ENCODE assay signal across 18 cellular contexts in genomic region chr14:23297096-23297495, GRCh38. TPM values are rescaled to one million over a fixed set of nuclear protein-coding genes. Genes with fewer than 3 reads are reported as not detected.
DNase-seq lines count a peak whose midpoint lies in the region; ATAC-seq and TF ChIP-seq lines count a peak whose summit lies in the region.
"Had no signal": no experiment of that assay in that cellular context is flagged by ENCODE, and none has a peak within 500 bp of the region (broad histone marks: within the 10 kb centered on the region; RNA-seq: fewer than 3 reads in every experiment).

No MANE protein-coding gene starts in this region.

- H3K27ac Mint-ChIP-seq in activated CD8-positive, alpha-beta memory T cell treated with anti-CD3 and anti-CD28 coated beads, Interleukin-2, amount 10 ng/mL, durations not matched to agents 7 days and 5 days: no peak overlapping the region
- H3K27ac Mint-ChIP-seq in glutamatergic neuron (ENCODE audit: unreplicated experiment): no peak overlapping the region

- H3K27ac ChIP-seq in BLaER1: no peak overlapping the region
- H3K27ac ChIP-seq in substantia nigra (ENCODE audit: low read depth, low read length, poor library complexity, severe bottlenecking): peak overlapping the region; percentile 35
- H3K27ac ChIP-seq: KMS-11 had no signal

- peaks cover 33% of the 10 kb centered on the region for H3K4me1 ChIP-seq in BLaER1
- H3K4me1 ChIP-seq: BE2C had no signal

- H3K9me3 ChIP-seq in BLaER1: no peaks in the 10 kb centered on the region
- H3K9me3 ChIP-seq: BE2C had no signal

- H3K4me3 Mint-ChIP-seq in activated CD8-positive, alpha-beta memory T cell treated with anti-CD3 and anti-CD28 coated beads, Interleukin-2, amount 10 ng/mL, durations not matched to agents 7 days and 5 days: no peak overlapping the region
- H3K4me3 Mint-ChIP-seq in glutamatergic neuron (ENCODE audit: unreplicated experiment): peak overlapping the region; percentile 44

- H4K20me1 ChIP-seq in BLaER1: no peaks in the 10 kb centered on the region

- CTCF ChIA-PET in activated CD8-positive, alpha-beta memory T cell treated with anti-CD3 and anti-CD28 coated beads, Interleukin-2, amount 10 ng/mL, durations not matched to agents 7 days and 5 days (lab: Charles Lee): interaction anchor here (0.6 to 9.6 kb wide), 7 partner anchors 9 to 408 kb away, joined by 3 to 51 read pairs (median 5); partner anchors contain the start of gene HOMEZ

- H3K4me3 ChIP-seq in BLaER1: no peak overlapping the region

- no peak overlapping the region for H3K4me2 ChIP-seq in BLaER1
- H3K4me2 ChIP-seq: KMS-11 had no signal

- peaks cover 31% of the 10 kb centered on the region for H3K36me3 ChIP-seq in BLaER1
- H3K36me3 ChIP-seq: BE2C had no signal

- peak; percentile 33 for DNase-seq in activated CD8-positive, alpha-beta memory T cell treated with anti-CD3 and anti-CD28 coated beads, Interleukin-2, amount 10 ng/mL, durations not matched to agents 7 days and 5 days
- DNase-seq in activated CD8-positive, alpha-beta memory T cell treated with anti-CD3 and anti-CD28 coated beads for 24 hours: no peak
- DNase-seq in glutamatergic neuron: no peak
- no peak for DNase-seq in substantia nigra (lab: John Stamatoyannopoulos, UW)
- DNase-seq in GM20000 (ENCODE audit: low spot score): no peak
- no peak for DNase-seq in NCI-H187 treated with DMSO at 0.1 percent for 48 hours (lab: John Stamatoyannopoulos, UW)
- DNase-seq: 8988T; BE2C; CD8-positive, alpha-beta memory T cell; DND-41; NCI-H1436 treated with DMSO at 0.1 percent for 48 hours; NCI-H2081; NCI-H748 treated with DMSO at 0.1 percent for 48 hours; OCI-M1; RPMI8226 had no signal

- peaks cover 21% of the 10 kb centered on the region for H3K36me3 Mint-ChIP-seq in activated CD8-positive, alpha-beta memory T cell treated with anti-CD3 and anti-CD28 coated beads, Interleukin-2, amount 10 ng/mL, durations not matched to agents 7 days and 5 days
- peaks cover 9% of the 10 kb centered on the region for H3K36me3 Mint-ChIP-seq in glutamatergic neuron (ENCODE audit: unreplicated experiment)

- H3K4me1 Mint-ChIP-seq in activated CD8-positive, alpha-beta memory T cell treated with anti-CD3 and anti-CD28 coated beads, Interleukin-2, amount 10 ng/mL, durations not matched to agents 7 days and 5 days: peaks cover 26% of the 10 kb centered on the region
- H3K4me1 Mint-ChIP-seq in glutamatergic neuron (ENCODE audit: low read depth, unreplicated experiment): peaks cover 8% of the 10 kb centered on the region

- TF ChIP-seq CTCF in glutamatergic neuron (IDR thresholded peaks at IDR 0.05; ENCODE audit: partially characterized antibody, unreplicated experiment): no peak
- TF ChIP-seq CTCF in GM20000 (IDR thresholded peaks at IDR 0.05; ENCODE audit: extremely low read depth, missing control alignments): no peak

- H3K27me3 ChIP-seq in BLaER1: no peaks in the 10 kb centered on the region

- no peak for ATAC-seq in activated CD8-positive, alpha-beta memory T cell treated with anti-CD3 and anti-CD28 coated beads, Interleukin-2, amount 10 ng/mL, durations not matched to agents 7 days and 5 days
- ATAC-seq in HG02884 (IDR thresholded peaks at IDR 0.05; ENCODE audit: unreplicated experiment): no peak

- H3K9me3 Mint-ChIP-seq in activated CD8-positive, alpha-beta memory T cell treated with anti-CD3 and anti-CD28 coated beads, Interleukin-2, amount 10 ng/mL, durations not matched to agents 7 days and 5 days (ENCODE audit: low read depth): no peaks in the 10 kb centered on the region
- H3K9me3 Mint-ChIP-seq in glutamatergic neuron (ENCODE audit: unreplicated experiment): peaks cover 18% of the 10 kb centered on the region
- H3K9me3 Mint-ChIP-seq: CD8-positive, alpha-beta memory T cell had no signal

- H3K27me3 Mint-ChIP-seq in activated CD8-positive, alpha-beta memory T cell treated with anti-CD3 and anti-CD28 coated beads, Interleukin-2, amount 10 ng/mL, durations not matched to agents 7 days and 5 days: no peaks in the 10 kb centered on the region
- H3K27me3 Mint-ChIP-seq in glutamatergic neuron (ENCODE audit: unreplicated experiment): peaks cover 19% of the 10 kb centered on the region

- H3K9ac ChIP-seq in BLaER1: peak overlapping the region; percentile 5; the same call in 1 of the 2 replicates
- H3K9ac ChIP-seq: KMS-11 had no signal

RNA-seq across cellular contexts. Expression of gene PPP1R3E, which starts 5.6 kb away (rescaled TPM):
- 10 to 100 TPM; 22.0 to 27.4 TPM for total RNA-seq in activated CD8-positive, alpha-beta memory T cell treated with anti-CD3 and anti-CD28 coated beads, Interleukin-2, amount 10 ng/mL, durations not matched to agents 7 days and 5 days
- total RNA-seq in glutamatergic neuron (ENCODE audit: unreplicated experiment): 10.8 TPM

RNA-seq across cellular contexts. Expression of gene BCL2L2, which starts 9.5 kb away (rescaled TPM):
- 1 to 10 TPM; 3.1 to 3.7 TPM for total RNA-seq in activated CD8-positive, alpha-beta memory T cell treated with anti-CD3 and anti-CD28 coated beads, Interleukin-2, amount 10 ng/mL, durations not matched to agents 7 days and 5 days
- total RNA-seq in glutamatergic neuron (ENCODE audit: unreplicated experiment): 32.6 TPM

RNA-seq across cellular contexts. Expression of gene HOMEZ, which starts 11.2 kb away (rescaled TPM):
- 10 to 100 TPM; 11.4 to 12.4 TPM for total RNA-seq in activated CD8-positive, alpha-beta memory T cell treated with anti-CD3 and anti-CD28 coated beads, Interleukin-2, amount 10 ng/mL, durations not matched to agents 7 days and 5 days
- total RNA-seq in glutamatergic neuron (ENCODE audit: unreplicated experiment): 12.2 TPM

RNA-seq across cellular contexts. Expression of gene PABPN1, which starts 24.2 kb away (rescaled TPM):
- 100 to 1,000 TPM; 225 to 269 TPM for total RNA-seq in activated CD8-positive, alpha-beta memory T cell treated with anti-CD3 and anti-CD28 coated beads, Interleukin-2, amount 10 ng/mL, durations not matched to agents 7 days and 5 days
- total RNA-seq in glutamatergic neuron (ENCODE audit: unreplicated experiment): 355 TPM

RNA-seq across cellular contexts. Expression of gene SLC22A17, which starts 55.6 kb away (rescaled TPM):
- total RNA-seq in activated CD8-positive, alpha-beta memory T cell treated with anti-CD3 and anti-CD28 coated beads, Interleukin-2, amount 10 ng/mL, durations not matched to agents 7 days and 5 days: 1 to 10 TPM; 1.7 to 2.8 TPM
- total RNA-seq in glutamatergic neuron (ENCODE audit: unreplicated experiment): 70.6 TPM
